16 cellular contexts compared by ENCODE assay signal in genomic region chr1:20555025-20555757, GRCh38. TPM values are rescaled to one million over a fixed set of nuclear protein-coding genes. Genes with fewer than 3 reads are reported as not detected.
DNase-seq lines count a peak whose midpoint lies in the region; ATAC-seq lines count a peak whose summit lies in the region.
"Had no signal": no experiment of that assay in that cellular context is flagged by ENCODE, and none has a peak within 500 bp of the region (broad histone marks: within the 10 kb centered on the region; RNA-seq: fewer than 3 reads in every experiment).

No MANE protein-coding gene starts in this region.

- intact Hi-C loops in Right ventricle myocardium superior (cut with DNase I) = no loop called here

- DNase-seq in M059J (ENCODE audit: low read depth) (peak; percentile 40), astrocyte of the hippocampus (ENCODE audit: low read depth, low spot score) (peak; percentile 55), Right ventricle myocardium superior (no peak), pons (ENCODE audit: low spot score) (peak; percentile 53), RPMI8226 (no peak)
- no peak for DNase-seq in activated CD4-positive, alpha-beta T cell treated with anti-CD3 and anti-CD28 coated beads for 1 hour
- DNase-seq in stimulated activated CD4-positive, alpha-beta T cell treated with anti-CD3 and anti-CD28 coated beads, Interleukin-4, amount 100 ng/mL, for 1 hour = no peak
- DNase-seq: activated CD4-positive, alpha-beta memory T cell treated with anti-CD3 and anti-CD28 coated beads, Interleukin-2, amount 10 ng/mL, durations not matched to agents 7 days and 5 days; activated naive CD8-positive, alpha-beta T cell treated with anti-CD3 and anti-CD28 coated beads, Interleukin-2, amount 10 ng/mL, durations not matched to agents 7 days and 5 days; effector memory CD8-positive, alpha-beta T cell; EL; foreskin melanocyte; lower lobe of right lung; NCI-H2029 treated with DMSO at 0.1 percent for 48 hours; NCI-H774 had no signal

- ATAC-seq in Right ventricle myocardium superior (ENCODE audit: poor library complexity) = peak; percentile 34
- ATAC-seq: effector memory CD8-positive, alpha-beta T cell had no signal

RNA-seq across cellular contexts. Expression of gene FAM43B, which starts 2.8 kb away (rescaled TPM):
- 3.5 and 5.0 TPM in 2 replicates for total RNA-seq in M059J (2014; rRNA removed; shearing (Covaris generic))
- total RNA-seq in Right ventricle myocardium superior = 3.0 TPM
- total RNA-seq: activated CD4-positive, alpha-beta memory T cell treated with anti-CD3 and anti-CD28 coated beads, Interleukin-2, amount 10 ng/mL, durations not matched to agents 7 days and 5 days; activated naive CD8-positive, alpha-beta T cell treated with anti-CD3 and anti-CD28 coated beads, Interleukin-2, amount 10 ng/mL, durations not matched to agents 7 days and 5 days; B cell had no signal

RNA-seq across cellular contexts. Expression of gene CDA, which starts 33.7 kb away (rescaled TPM):
- total RNA-seq in M059J (2014; rRNA removed; shearing (Covaris generic)) = 1.1 and 2.1 TPM in 2 replicates
- 3.5 TPM for total RNA-seq in Right ventricle myocardium superior
- total RNA-seq: activated CD4-positive, alpha-beta memory T cell treated with anti-CD3 and anti-CD28 coated beads, Interleukin-2, amount 10 ng/mL, durations not matched to agents 7 days and 5 days; activated naive CD8-positive, alpha-beta T cell treated with anti-CD3 and anti-CD28 coated beads, Interleukin-2, amount 10 ng/mL, durations not matched to agents 7 days and 5 days; B cell had no signal

RNA-seq across cellular contexts. Expression of gene MUL1, which starts 47.2 kb away (rescaled TPM):
- 38.3 and 48.8 TPM in 2 replicates for total RNA-seq in M059J (2014; rRNA removed; shearing (Covaris generic))
- total RNA-seq in Right ventricle myocardium superior = 42.1 TPM

Comparison
In these comparisons a context has a peak if more than half of its experiments do, and no peak if none do; other contexts are left out.
1. DNase-seq: peak in M059J (single experiment), astrocyte of the hippocampus (single experiment) and pons (single experiment); none in Right ventricle myocardium superior (single experiment), activated CD4-positive, alpha-beta T cell treated with anti-CD3 and anti-CD28 coated beads for 1 hour (single experiment), stimulated activated CD4-positive, alpha-beta T cell treated with anti-CD3 and anti-CD28 coated beads, Interleukin-4, amount 100 ng/mL, for 1 hour (single experiment) and RPMI8226 (single experiment).